ENCODE assay signal across 1 cellular context in the genomic region with DNA sequence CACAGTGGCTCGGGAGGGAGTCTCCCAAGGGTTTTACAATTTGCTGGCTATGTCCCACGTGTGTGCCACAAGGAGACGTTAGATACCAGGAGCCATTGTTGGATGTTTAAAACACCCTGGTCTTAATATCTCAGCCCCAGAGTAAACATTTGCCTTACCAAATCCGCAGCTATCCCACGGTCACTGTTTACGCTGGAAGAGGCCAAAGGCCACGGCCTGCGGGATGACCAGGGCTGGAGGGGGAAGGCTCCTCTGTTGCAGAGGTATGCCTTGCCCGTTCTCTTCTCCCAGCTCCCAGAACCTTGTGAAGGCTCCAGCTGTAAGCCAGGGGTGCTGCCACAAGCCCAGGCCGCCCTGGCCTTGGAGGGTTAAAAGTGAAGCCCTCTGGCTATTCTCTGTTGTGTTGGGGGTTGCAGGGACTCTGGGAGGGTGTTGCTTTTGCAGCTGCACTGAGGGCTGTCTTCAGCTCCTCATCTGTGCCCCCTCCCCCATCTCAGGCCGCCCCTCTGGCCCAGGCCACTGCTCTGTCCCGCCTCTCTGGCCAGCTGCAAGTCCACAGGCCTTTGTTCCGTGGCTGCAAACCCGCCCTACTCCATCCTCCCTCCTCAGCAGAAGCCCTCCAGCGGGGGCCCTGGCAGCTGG.
TF ChIP-seq lines count a peak whose summit lies in the region.

No MANE protein-coding gene starts in this region.

TF ChIP-seq in HepG2, 621 proteins besides CTCF, POLR2A, EP300 and RAD21 (continued from another document and continues in another):
- TF ChIP-seq, protein P1, sequence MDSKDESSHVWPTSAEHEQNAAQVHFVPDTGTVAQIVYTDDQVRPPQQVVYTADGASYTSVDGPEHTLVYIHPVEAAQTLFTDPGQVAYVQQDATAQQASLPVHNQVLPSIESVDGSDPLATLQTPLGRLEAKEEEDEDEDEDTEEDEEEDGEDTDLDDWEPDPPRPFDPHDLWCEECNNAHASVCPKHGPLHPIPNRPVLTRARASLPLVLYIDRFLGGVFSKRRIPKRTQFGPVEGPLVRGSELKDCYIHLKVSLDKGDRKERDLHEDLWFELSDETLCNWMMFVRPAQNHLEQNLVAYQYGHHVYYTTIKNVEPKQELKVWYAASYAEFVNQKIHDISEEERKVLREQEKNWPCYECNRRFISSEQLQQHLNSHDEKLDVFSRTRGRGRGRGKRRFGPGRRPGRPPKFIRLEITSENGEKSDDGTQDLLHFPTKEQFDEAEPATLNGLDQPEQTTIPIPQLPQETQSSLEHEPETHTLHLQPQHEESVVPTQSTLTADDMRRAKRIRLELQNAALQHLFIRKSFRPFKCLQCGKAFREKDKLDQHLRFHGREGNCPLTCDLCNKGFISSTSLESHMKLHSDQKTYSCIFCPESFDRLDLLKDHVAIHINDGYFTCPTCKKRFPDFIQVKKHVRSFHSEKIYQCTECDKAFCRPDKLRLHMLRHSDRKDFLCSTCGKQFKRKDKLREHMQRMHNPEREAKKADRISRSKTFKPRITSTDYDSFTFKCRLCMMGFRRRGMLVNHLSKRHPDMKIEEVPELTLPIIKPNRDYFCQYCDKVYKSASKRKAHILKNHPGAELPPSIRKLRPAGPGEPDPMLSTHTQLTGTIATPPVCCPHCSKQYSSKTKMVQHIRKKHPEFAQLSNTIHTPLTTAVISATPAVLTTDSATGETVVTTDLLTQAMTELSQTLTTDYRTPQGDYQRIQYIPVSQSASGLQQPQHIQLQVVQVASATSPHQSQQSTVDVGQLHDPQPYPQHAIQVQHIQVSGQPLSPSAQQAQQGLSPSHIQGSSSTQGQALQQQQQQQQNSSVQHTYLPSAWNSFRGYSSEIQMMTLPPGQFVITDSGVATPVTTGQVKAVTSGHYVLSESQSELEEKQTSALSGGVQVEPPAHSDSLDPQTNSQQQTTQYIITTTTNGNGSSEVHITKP (CRISPR knock-in tag; IDR thresholded peaks at IDR 0.05; ENCODE audit: low read depth), result peak; percentile 30; the same call in 1 of the 2 replicates
- TF ChIP-seq, protein P2, sequence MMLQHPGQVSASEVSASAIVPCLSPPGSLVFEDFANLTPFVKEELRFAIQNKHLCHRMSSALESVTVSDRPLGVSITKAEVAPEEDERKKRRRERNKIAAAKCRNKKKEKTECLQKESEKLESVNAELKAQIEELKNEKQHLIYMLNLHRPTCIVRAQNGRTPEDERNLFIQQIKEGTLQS (CRISPR knock-in tag; IDR thresholded peaks at IDR 0.05), result no peak
- TF ChIP-seq RFXANK (CRISPR knock-in tag; IDR thresholded peaks at IDR 0.05) (no peak), BCL6 (CRISPR knock-in tag; IDR thresholded peaks at IDR 0.05) (peak; percentile 82), ZNF552 (CRISPR knock-in tag; IDR thresholded peaks at IDR 0.05; ENCODE audit: borderline replicate concordance) (no peak), SOX5 (CRISPR knock-in tag; IDR thresholded peaks at IDR 0.05; ENCODE audit: borderline replicate concordance) (peak; percentile 64), ZNF432 (CRISPR knock-in tag; IDR thresholded peaks at IDR 0.05; ENCODE audit: borderline replicate concordance) (no peak), KLF12 (CRISPR knock-in tag; IDR thresholded peaks at IDR 0.05; ENCODE audit: borderline replicate concordance) (no peak), FOXJ3 (CRISPR knock-in tag; IDR thresholded peaks at IDR 0.05; ENCODE audit: borderline replicate concordance) (peak; percentile 83; the same call in 1 of the 2 replicates), ZNF121 (CRISPR knock-in tag; IDR thresholded peaks at IDR 0.05) (0 out of 2 replicates have a peak, but pooled peaks have one; percentile 14), NFE2L2 (IDR thresholded peaks at IDR 0.05; ENCODE audit: low read length) (no peak), ELF3 (CRISPR knock-in tag; IDR thresholded peaks at IDR 0.05) (peak; percentile 38; the same call in 1 of the 2 replicates), THYN1 (CRISPR knock-in tag; IDR thresholded peaks at IDR 0.05; ENCODE audit: borderline replicate concordance, low read depth) (no peak), ZNF766 (CRISPR knock-in tag; IDR thresholded peaks at IDR 0.05; ENCODE audit: borderline replicate concordance) (no peak), SALL2 (CRISPR knock-in tag; IDR thresholded peaks at IDR 0.05) (no peak), TGIF2 (CRISPR knock-in tag; IDR thresholded peaks at IDR 0.05) (0 out of 2 replicates have a peak, but pooled peaks have one; percentile 50), ZNF124 (CRISPR knock-in tag; IDR thresholded peaks at IDR 0.05) (no peak), RBM39 (IDR thresholded peaks at IDR 0.05; ENCODE audit: low read depth, low read length, poor library complexity, severe bottlenecking) (no peak), GZF1 (CRISPR knock-in tag; IDR thresholded peaks at IDR 0.05) (no peak), SP5 (CRISPR knock-in tag; IDR thresholded peaks at IDR 0.05; ENCODE audit: borderline replicate concordance, low read depth) (0 out of 2 replicates have a peak, but pooled peaks have one; percentile 5), MED1 (CRISPR knock-in tag; IDR thresholded peaks at IDR 0.05) (peak; percentile 48; the same call in 1 of the 2 replicates), PITX1 (CRISPR knock-in tag; IDR thresholded peaks at IDR 0.05) (peak; percentile 89; the same call in 1 of the 2 replicates), ZNF496 (CRISPR knock-in tag; IDR thresholded peaks at IDR 0.05; ENCODE audit: insufficient replicate concordance) (no peak), POLR2G (IDR thresholded peaks at IDR 0.05; ENCODE audit: low read depth, low read length) (no peak), ZNF737 (CRISPR knock-in tag; IDR thresholded peaks at IDR 0.05; ENCODE audit: borderline replicate concordance) (no peak), SKI (IDR thresholded peaks at IDR 0.05; ENCODE audit: partially characterized antibody) (no peak), SIX4 (CRISPR knock-in tag; IDR thresholded peaks at IDR 0.05) (peak; percentile 14; the same call in 1 of the 2 replicates), GATAD1 (CRISPR knock-in tag; IDR thresholded peaks at IDR 0.05) (no peak), NR2C2 (CRISPR knock-in tag; IDR thresholded peaks at IDR 0.05; ENCODE audit: borderline replicate concordance) (peak; percentile 68), ZKSCAN8 (CRISPR knock-in tag; IDR thresholded peaks at IDR 0.05; ENCODE audit: borderline replicate concordance) (no peak), ZNF775 (CRISPR knock-in tag; IDR thresholded peaks at IDR 0.05; ENCODE audit: borderline replicate concordance) (no peak), ZNF256 (CRISPR knock-in tag; conservative IDR thresholded peaks at IDR 0.05) (no peak), ISL2 (CRISPR knock-in tag; IDR thresholded peaks at IDR 0.05) (peak; percentile 63; the same call in 1 of the 2 replicates), NCOA2 (CRISPR knock-in tag; IDR thresholded peaks at IDR 0.05) (peak; percentile 66), POGZ (CRISPR knock-in tag; IDR thresholded peaks at IDR 0.05) (0 out of 2 replicates have a peak, but pooled peaks have one; percentile 22), ZNF530 (CRISPR knock-in tag; IDR thresholded peaks at IDR 0.05; ENCODE audit: low read depth) (no peak), IRF2 (CRISPR knock-in tag; IDR thresholded peaks at IDR 0.05) (no peak), ZSCAN20 (CRISPR knock-in tag; IDR thresholded peaks at IDR 0.05; ENCODE audit: borderline replicate concordance) (no peak), ZMYM4 (CRISPR knock-in tag; IDR thresholded peaks at IDR 0.05) (peak; percentile 47; the same call in 1 of the 2 replicates)
- TF ChIP-seq, protein P3, sequence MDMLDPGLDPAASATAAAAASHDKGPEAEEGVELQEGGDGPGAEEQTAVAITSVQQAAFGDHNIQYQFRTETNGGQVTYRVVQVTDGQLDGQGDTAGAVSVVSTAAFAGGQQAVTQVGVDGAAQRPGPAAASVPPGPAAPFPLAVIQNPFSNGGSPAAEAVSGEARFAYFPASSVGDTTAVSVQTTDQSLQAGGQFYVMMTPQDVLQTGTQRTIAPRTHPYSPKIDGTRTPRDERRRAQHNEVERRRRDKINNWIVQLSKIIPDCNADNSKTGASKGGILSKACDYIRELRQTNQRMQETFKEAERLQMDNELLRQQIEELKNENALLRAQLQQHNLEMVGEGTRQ (IDR thresholded peaks at IDR 0.05; ENCODE audit: low read depth, low read length), result no peak
- TF ChIP-seq, protein P3 (CRISPR knock-in tag; IDR thresholded peaks at IDR 0.05; ENCODE audit: borderline replicate concordance), result no peak
- TF ChIP-seq, protein P4, sequence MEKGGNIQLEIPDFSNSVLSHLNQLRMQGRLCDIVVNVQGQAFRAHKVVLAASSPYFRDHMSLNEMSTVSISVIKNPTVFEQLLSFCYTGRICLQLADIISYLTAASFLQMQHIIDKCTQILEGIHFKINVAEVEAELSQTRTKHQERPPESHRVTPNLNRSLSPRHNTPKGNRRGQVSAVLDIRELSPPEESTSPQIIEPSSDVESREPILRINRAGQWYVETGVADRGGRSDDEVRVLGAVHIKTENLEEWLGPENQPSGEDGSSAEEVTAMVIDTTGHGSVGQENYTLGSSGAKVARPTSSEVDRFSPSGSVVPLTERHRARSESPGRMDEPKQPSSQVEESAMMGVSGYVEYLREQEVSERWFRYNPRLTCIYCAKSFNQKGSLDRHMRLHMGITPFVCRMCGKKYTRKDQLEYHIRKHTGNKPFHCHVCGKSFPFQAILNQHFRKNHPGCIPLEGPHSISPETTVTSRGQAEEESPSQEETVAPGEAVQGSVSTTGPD (CRISPR knock-in tag; IDR thresholded peaks at IDR 0.05), result peak; percentile 96
- TF ChIP-seq, protein P5, sequence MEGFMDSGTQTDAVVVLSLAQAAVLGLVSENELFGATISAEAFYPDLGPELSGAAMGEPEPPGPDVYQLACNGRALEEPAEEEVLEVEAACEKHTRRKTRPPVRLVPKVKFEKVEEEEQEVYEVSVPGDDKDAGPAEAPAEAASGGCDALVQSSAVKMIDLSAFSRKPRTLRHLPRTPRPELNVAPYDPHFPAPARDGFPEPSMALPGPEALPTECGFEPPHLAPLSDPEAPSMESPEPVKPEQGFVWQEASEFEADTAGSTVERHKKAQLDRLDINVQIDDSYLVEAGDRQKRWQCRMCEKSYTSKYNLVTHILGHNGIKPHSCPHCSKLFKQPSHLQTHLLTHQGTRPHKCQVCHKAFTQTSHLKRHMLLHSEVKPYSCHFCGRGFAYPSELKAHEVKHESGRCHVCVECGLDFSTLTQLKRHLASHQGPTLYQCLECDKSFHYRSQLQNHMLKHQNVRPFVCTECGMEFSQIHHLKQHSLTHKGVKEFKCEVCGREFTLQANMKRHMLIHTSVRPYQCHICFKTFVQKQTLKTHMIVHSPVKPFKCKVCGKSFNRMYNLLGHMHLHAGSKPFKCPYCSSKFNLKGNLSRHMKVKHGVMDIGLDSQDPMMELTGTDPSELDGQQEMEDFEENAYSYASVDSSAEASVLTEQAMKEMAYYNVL (CRISPR knock-in tag; IDR thresholded peaks at IDR 0.05; ENCODE audit: borderline replicate concordance), result 0 out of 2 replicates have a peak, but pooled peaks have one; percentile 25
- TF ChIP-seq, protein P6, sequence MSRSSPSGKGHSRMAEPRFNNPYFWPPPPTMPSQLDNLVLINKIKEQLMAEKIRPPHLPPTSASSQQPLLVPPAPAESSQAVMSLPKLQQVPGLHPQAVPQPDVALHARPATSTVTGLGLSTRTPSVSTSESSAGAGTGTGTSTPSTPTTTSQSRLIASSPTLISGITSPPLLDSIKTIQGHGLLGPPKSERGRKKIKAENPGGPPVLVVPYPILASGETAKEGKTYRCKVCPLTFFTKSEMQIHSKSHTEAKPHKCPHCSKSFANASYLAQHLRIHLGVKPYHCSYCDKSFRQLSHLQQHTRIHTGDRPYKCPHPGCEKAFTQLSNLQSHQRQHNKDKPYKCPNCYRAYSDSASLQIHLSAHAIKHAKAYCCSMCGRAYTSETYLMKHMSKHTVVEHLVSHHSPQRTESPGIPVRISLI (CRISPR knock-in tag; IDR thresholded peaks at IDR 0.05; ENCODE audit: borderline replicate concordance), result no peak
- TF ChIP-seq, protein P7, sequence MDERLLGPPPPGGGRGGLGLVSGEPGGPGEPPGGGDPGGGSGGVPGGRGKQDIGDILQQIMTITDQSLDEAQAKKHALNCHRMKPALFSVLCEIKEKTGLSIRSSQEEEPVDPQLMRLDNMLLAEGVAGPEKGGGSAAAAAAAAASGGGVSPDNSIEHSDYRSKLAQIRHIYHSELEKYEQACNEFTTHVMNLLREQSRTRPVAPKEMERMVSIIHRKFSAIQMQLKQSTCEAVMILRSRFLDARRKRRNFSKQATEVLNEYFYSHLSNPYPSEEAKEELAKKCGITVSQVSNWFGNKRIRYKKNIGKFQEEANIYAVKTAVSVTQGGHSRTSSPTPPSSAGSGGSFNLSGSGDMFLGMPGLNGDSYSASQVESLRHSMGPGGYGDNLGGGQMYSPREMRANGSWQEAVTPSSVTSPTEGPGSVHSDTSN (CRISPR knock-in tag; IDR thresholded peaks at IDR 0.05), result no peak
- TF ChIP-seq, protein P8, sequence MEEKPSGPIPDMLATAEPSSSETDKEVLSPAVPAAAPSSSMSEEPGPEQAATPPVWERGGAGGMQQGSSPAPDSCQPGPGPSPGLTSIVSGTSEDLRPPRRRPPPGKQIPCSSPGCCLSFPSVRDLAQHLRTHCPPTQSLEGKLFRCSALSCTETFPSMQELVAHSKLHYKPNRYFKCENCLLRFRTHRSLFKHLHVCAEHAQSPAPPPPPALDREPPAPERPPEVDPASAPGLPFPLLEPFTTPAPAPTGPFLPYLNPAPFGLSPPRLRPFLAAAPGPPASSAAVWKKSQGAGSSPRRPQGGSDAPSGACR (CRISPR knock-in tag; IDR thresholded peaks at IDR 0.05), result no peak
- TF ChIP-seq, protein P9, sequence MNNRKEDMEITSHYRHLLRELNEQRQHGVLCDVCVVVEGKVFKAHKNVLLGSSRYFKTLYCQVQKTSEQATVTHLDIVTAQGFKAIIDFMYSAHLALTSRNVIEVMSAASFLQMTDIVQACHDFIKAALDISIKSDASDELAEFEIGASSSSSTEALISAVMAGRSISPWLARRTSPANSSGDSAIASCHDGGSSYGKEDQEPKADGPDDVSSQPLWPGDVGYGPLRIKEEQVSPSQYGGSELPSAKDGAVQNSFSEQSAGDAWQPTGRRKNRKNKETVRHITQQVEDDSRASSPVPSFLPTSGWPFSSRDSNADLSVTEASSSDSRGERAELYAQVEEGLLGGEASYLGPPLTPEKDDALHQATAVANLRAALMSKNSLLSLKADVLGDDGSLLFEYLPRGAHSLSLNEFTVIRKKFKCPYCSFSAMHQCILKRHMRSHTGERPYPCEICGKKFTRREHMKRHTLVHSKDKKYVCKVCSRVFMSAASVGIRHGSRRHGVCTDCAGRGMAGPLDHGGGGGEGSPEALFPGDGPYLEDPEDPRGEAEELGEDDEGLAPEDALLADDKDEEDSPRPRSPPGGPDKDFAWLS (CRISPR knock-in tag; IDR thresholded peaks at IDR 0.05; ENCODE audit: borderline replicate concordance), result no peak
- TF ChIP-seq, protein P10, sequence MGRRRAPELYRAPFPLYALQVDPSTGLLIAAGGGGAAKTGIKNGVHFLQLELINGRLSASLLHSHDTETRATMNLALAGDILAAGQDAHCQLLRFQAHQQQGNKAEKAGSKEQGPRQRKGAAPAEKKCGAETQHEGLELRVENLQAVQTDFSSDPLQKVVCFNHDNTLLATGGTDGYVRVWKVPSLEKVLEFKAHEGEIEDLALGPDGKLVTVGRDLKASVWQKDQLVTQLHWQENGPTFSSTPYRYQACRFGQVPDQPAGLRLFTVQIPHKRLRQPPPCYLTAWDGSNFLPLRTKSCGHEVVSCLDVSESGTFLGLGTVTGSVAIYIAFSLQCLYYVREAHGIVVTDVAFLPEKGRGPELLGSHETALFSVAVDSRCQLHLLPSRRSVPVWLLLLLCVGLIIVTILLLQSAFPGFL (CRISPR knock-in tag; IDR thresholded peaks at IDR 0.05), result no peak
